Comparison of ENCODE assay signal across 8 cellular contexts in the genomic region with DNA sequence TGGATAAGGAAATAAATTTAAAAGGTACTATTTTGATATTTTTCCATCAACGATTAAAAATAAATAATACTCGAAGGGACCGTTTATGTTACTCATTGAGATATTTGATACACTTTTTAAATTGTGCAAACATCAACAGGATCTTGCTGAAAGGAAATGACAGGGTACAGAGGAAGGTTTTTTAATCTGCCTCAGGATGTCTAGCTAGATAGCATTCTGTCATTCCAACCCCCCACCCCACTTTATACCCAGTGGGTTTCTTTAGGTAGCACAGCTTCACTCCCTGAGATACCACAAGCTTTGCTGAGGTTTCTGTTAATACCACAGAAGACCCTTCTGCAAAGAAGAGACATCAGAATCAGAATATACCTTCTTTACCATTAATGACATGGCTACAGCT. TPM values are rescaled to one million over a fixed set of nuclear protein-coding genes. Genes with fewer than 3 reads are reported as not detected.
DNase-seq lines count a peak whose midpoint lies in the region; ATAC-seq lines count a peak whose summit lies in the region.

No MANE protein-coding gene starts in this region.

- peaks cover 10% of the 10 kb centered on the region for H3K4me1 Mint-ChIP-seq in activated T-helper 2 cell treated with anti-CD3 and anti-CD28 coated beads, Interferon-gamma antibody, Interleukin-2, Interleukin-4, amounts not matched to agents 10 μg/mL and 5 μg/mL and 100 μg/mL, durations not matched to agents 14 hours and 24 hours and 36 hours (ENCODE audit: low read depth)
- H3K4me1 Mint-ChIP-seq in stimulated activated memory B cell treated with anti-CD40 and anti-IgM and Interleukin-4, amounts not matched to agents 10 μg/mL and 1 μg/mL and 100 μg/mL, for 72 hours, result peaks cover 8% of the 10 kb centered on the region

- DNase-seq in DMS 273 (lab: John Stamatoyannopoulos, UW; ENCODE audit: unreplicated experiment) (peak; percentile 23), DMS 273 treated with DMSO at 0.1 percent for 48 hours (lab: John Stamatoyannopoulos, UW) (no peak), DMS114 treated with DMSO at 0.1 percent for 48 hours (lab: John Stamatoyannopoulos, UW; ENCODE audit: unreplicated experiment) (no peak), H4 (ENCODE audit: low spot score) (no peak)
- no peak for DNase-seq in activated T-helper 2 cell treated with anti-CD3 and anti-CD28 coated beads, Interferon-gamma antibody, Interleukin-2, Interleukin-4, amounts not matched to agents 10 μg/mL and 5 μg/mL and 100 μg/mL, durations not matched to agents 14 hours and 24 hours and 36 hours (ENCODE audit: low spot score)

- H3K27ac Mint-ChIP-seq in activated T-helper 2 cell treated with anti-CD3 and anti-CD28 coated beads, Interferon-gamma antibody, Interleukin-2, Interleukin-4, amounts not matched to agents 10 μg/mL and 5 μg/mL and 100 μg/mL, durations not matched to agents 14 hours and 24 hours and 36 hours, result no peak overlapping the region
- H3K27ac Mint-ChIP-seq in stimulated activated memory B cell treated with anti-CD40 and anti-IgM and Interleukin-4, amounts not matched to agents 10 μg/mL and 1 μg/mL and 100 μg/mL, for 72 hours, result no peak overlapping the region

- H3K9me3 Mint-ChIP-seq in activated T-helper 2 cell treated with anti-CD3 and anti-CD28 coated beads, Interferon-gamma antibody, Interleukin-2, Interleukin-4, amounts not matched to agents 10 μg/mL and 5 μg/mL and 100 μg/mL, durations not matched to agents 14 hours and 24 hours and 36 hours, result peaks cover 10% of the 10 kb centered on the region
- H3K9me3 Mint-ChIP-seq in stimulated activated memory B cell treated with anti-CD40 and anti-IgM and Interleukin-4, amounts not matched to agents 10 μg/mL and 1 μg/mL and 100 μg/mL, for 72 hours, result peaks cover 3% of the 10 kb centered on the region

- ATAC-seq in stimulated activated memory B cell treated with anti-CD40 and anti-IgM and Interleukin-4, amounts not matched to agents 10 μg/mL and 1 μg/mL and 100 μg/mL, for 72 hours, result no peak
- ATAC-seq in HG03280 (IDR thresholded peaks at IDR 0.05; ENCODE audit: unreplicated experiment), result no peak

- peaks cover 15% of the 10 kb centered on the region for H3K36me3 Mint-ChIP-seq in activated T-helper 2 cell treated with anti-CD3 and anti-CD28 coated beads, Interferon-gamma antibody, Interleukin-2, Interleukin-4, amounts not matched to agents 10 μg/mL and 5 μg/mL and 100 μg/mL, durations not matched to agents 14 hours and 24 hours and 36 hours (ENCODE audit: low read depth)
- H3K36me3 Mint-ChIP-seq in stimulated activated memory B cell treated with anti-CD40 and anti-IgM and Interleukin-4, amounts not matched to agents 10 μg/mL and 1 μg/mL and 100 μg/mL, for 72 hours, result peaks cover 14% of the 10 kb centered on the region

- peak overlapping the region; percentile 80 for H3K4me3 ChIP-seq in iPS-18c (ENCODE audit: insufficient read depth, low read depth, low read length)

- H3K27me3 Mint-ChIP-seq in activated T-helper 2 cell treated with anti-CD3 and anti-CD28 coated beads, Interferon-gamma antibody, Interleukin-2, Interleukin-4, amounts not matched to agents 10 μg/mL and 5 μg/mL and 100 μg/mL, durations not matched to agents 14 hours and 24 hours and 36 hours (ENCODE audit: low read depth), result peaks cover 42% of the 10 kb centered on the region
- no peaks in the 10 kb centered on the region for H3K27me3 Mint-ChIP-seq in stimulated activated memory B cell treated with anti-CD40 and anti-IgM and Interleukin-4, amounts not matched to agents 10 μg/mL and 1 μg/mL and 100 μg/mL, for 72 hours

- intact Hi-C loops in activated T-helper 2 cell treated with anti-CD3 and anti-CD28 coated beads, Interferon-gamma antibody, Interleukin-2, Interleukin-4, amounts not matched to agents 10 μg/mL and 5 μg/mL and 100 μg/mL, durations not matched to agents 14 hours and 24 hours and 36 hours (cut with micrococcal nuclease), result loop anchor here (5.0 kb wide), 1 partner anchor 163 kb away; a partner anchor contains a TSS

- H3K9me3 ChIP-seq in iPS-18c (ENCODE audit: control insufficient read depth, insufficient read depth, low read length), result no peaks in the 10 kb centered on the region

- peak overlapping the region; percentile 73 for H3K4me3 Mint-ChIP-seq in activated T-helper 2 cell treated with anti-CD3 and anti-CD28 coated beads, Interferon-gamma antibody, Interleukin-2, Interleukin-4, amounts not matched to agents 10 μg/mL and 5 μg/mL and 100 μg/mL, durations not matched to agents 14 hours and 24 hours and 36 hours (ENCODE audit: low read depth)
- H3K4me3 Mint-ChIP-seq in stimulated activated memory B cell treated with anti-CD40 and anti-IgM and Interleukin-4, amounts not matched to agents 10 μg/mL and 1 μg/mL and 100 μg/mL, for 72 hours, result peak overlapping the region; percentile 72

RNA-seq across cellular contexts. Expression of a gene that starts 1.2 kb away (rescaled TPM):
- total RNA-seq in activated T-helper 2 cell treated with anti-CD3 and anti-CD28 coated beads, Interferon-gamma antibody, Interleukin-2, Interleukin-4, amounts not matched to agents 10 μg/mL and 5 μg/mL and 100 μg/mL, durations not matched to agents 14 hours and 24 hours and 36 hours, result 41.0 and 45.4 TPM in 2 replicates
- 22.4 and 24.4 TPM in 2 replicates for total RNA-seq in H4 (2014; rRNA removed; shearing (Covaris generic))
